12 cellular contexts compared by ENCODE assay signal in genomic region chr2:67400560-67401464, GRCh38. TPM values are rescaled to one million over a fixed set of nuclear protein-coding genes. Genes with fewer than 3 reads are reported as not detected.
DNase-seq lines count a peak whose midpoint lies in the region; ATAC-seq and TF ChIP-seq lines count a peak whose summit lies in the region.
"Had no signal": no experiment of that assay in that cellular context is flagged by ENCODE, and none has a peak within 500 bp of the region (broad histone marks: within the 10 kb centered on the region; RNA-seq: fewer than 3 reads in every experiment).

No MANE protein-coding gene starts in this region.

- no peak for ATAC-seq in GM19328 (IDR thresholded peaks at IDR 0.05; ENCODE audit: unreplicated experiment)
- no peak for ATAC-seq in WTC11
- ATAC-seq: heart left ventricle, left ventricle myocardium superior had no signal

- no peaks in the 10 kb centered on the region for H3K9me3 ChIP-seq in SK-N-SH
- H3K9me3 ChIP-seq: heart left ventricle had no signal

- peaks cover 16% of the 10 kb centered on the region for H3K4me1 Mint-ChIP-seq in activated CD4-positive, alpha-beta memory T cell treated with anti-CD3 and anti-CD28 coated beads for 36 hours (ENCODE audit: low read depth)
- H3K4me1 Mint-ChIP-seq in activated T-helper 2 cell treated with anti-CD3 and anti-CD28 coated beads, Interferon-gamma antibody, Interleukin-2, Interleukin-4, amounts not matched to agents 10 μg/mL and 5 μg/mL and 100 μg/mL, durations not matched to agents 14 hours and 24 hours and 36 hours (ENCODE audit: low read depth): peaks cover 18% of the 10 kb centered on the region
- H3K4me1 Mint-ChIP-seq in WTC11: peaks cover 18% of the 10 kb centered on the region

- POLR2A ChIA-PET in SK-N-SH (lab: Yijun Ruan, JAX): no interaction called here
- POLR2A ChIA-PET in activated CD4-positive, alpha-beta memory T cell treated with anti-CD3 and anti-CD28 coated beads for 36 hours (lab: Charles Lee): no interaction called here
- POLR2A ChIA-PET in WTC11 (lab: Charles Lee): no interaction called here

- no peaks in the 10 kb centered on the region for H3K9me2 ChIP-seq in SK-N-SH

- no peaks in the 10 kb centered on the region for H3K27me3 Mint-ChIP-seq in activated CD4-positive, alpha-beta memory T cell treated with anti-CD3 and anti-CD28 coated beads for 36 hours
- no peaks in the 10 kb centered on the region for H3K27me3 Mint-ChIP-seq in activated T-helper 2 cell treated with anti-CD3 and anti-CD28 coated beads, Interferon-gamma antibody, Interleukin-2, Interleukin-4, amounts not matched to agents 10 μg/mL and 5 μg/mL and 100 μg/mL, durations not matched to agents 14 hours and 24 hours and 36 hours (ENCODE audit: low read depth)
- no peaks in the 10 kb centered on the region for H3K27me3 Mint-ChIP-seq in WTC11 (ENCODE audit: low read depth)

- H3K27ac ChIP-seq in SK-N-SH (ENCODE audit: low read depth in 2 of 2, low read length in 1 of 2): peak overlapping the region; percentile 25 to 91; a peak in 3 of 4 replicates
- H3K27ac ChIP-seq: heart left ventricle, neural progenitor cell had no signal

- no peak overlapping the region for H3K27ac Mint-ChIP-seq in activated CD4-positive, alpha-beta memory T cell treated with anti-CD3 and anti-CD28 coated beads for 36 hours
- no peak overlapping the region for H3K27ac Mint-ChIP-seq in activated T-helper 2 cell treated with anti-CD3 and anti-CD28 coated beads, Interferon-gamma antibody, Interleukin-2, Interleukin-4, amounts not matched to agents 10 μg/mL and 5 μg/mL and 100 μg/mL, durations not matched to agents 14 hours and 24 hours and 36 hours
- no peak overlapping the region for H3K27ac Mint-ChIP-seq in WTC11
- H3K27ac Mint-ChIP-seq: neural progenitor cell had no signal

- H3K27me3 ChIP-seq in SK-N-SH (ENCODE audit: insufficient read depth): no peaks in the 10 kb centered on the region
- H3K27me3 ChIP-seq: heart left ventricle, neural progenitor cell had no signal

- 70% methylated on average over 4 of the region's 4 CpGs for WGBS in SK-N-SH (ENCODE audit: low lambda C conversion rate)

- H3K4me3 Mint-ChIP-seq in activated CD4-positive, alpha-beta memory T cell treated with anti-CD3 and anti-CD28 coated beads for 36 hours: no peak overlapping the region
- H3K4me3 Mint-ChIP-seq in activated T-helper 2 cell treated with anti-CD3 and anti-CD28 coated beads, Interferon-gamma antibody, Interleukin-2, Interleukin-4, amounts not matched to agents 10 μg/mL and 5 μg/mL and 100 μg/mL, durations not matched to agents 14 hours and 24 hours and 36 hours (ENCODE audit: low read depth): no peak overlapping the region
- H3K4me3 Mint-ChIP-seq in WTC11: no peak overlapping the region
- H3K4me3 Mint-ChIP-seq: neural progenitor cell had no signal

- peak overlapping the region; percentile 16; the same call in 1 of the 2 replicates for H3K9ac ChIP-seq in SK-N-SH
- H3K9ac ChIP-seq: neural progenitor cell had no signal

- H3K4me1 ChIP-seq in SK-N-SH (ENCODE audit: control insufficient read depth in 1 of 2, insufficient read depth in 2 of 2, low read depth in 1 of 2, low read length in 1 of 2): peaks cover 4 to 27% of the 10 kb centered on the region in 2 experiments; a peak in 2 of 4 replicates

- no peaks in the 10 kb centered on the region for H3K9me3 Mint-ChIP-seq in activated CD4-positive, alpha-beta memory T cell treated with anti-CD3 and anti-CD28 coated beads for 36 hours
- H3K9me3 Mint-ChIP-seq in activated T-helper 2 cell treated with anti-CD3 and anti-CD28 coated beads, Interferon-gamma antibody, Interleukin-2, Interleukin-4, amounts not matched to agents 10 μg/mL and 5 μg/mL and 100 μg/mL, durations not matched to agents 14 hours and 24 hours and 36 hours: no peaks in the 10 kb centered on the region
- no peaks in the 10 kb centered on the region for H3K9me3 Mint-ChIP-seq in WTC11
- H3K9me3 Mint-ChIP-seq: neural progenitor cell had no signal

- H3K36me3 ChIP-seq in SK-N-SH (replicated peaks in 1 of 2; ENCODE audit: control insufficient read depth in 1 of 2, insufficient read depth in 2 of 2, low read length in 1 of 2): peaks cover 53 to 60% of the 10 kb centered on the region in 2 experiments

- TF ChIP-seq CTCF in SK-N-SH (IDR thresholded peaks at IDR 0.05) (no peak), fibroblast of pulmonary artery (IDR thresholded peaks at IDR 0.05; ENCODE audit: low read length, missing control alignments) (no peak), WTC11 (IDR thresholded peaks at IDR 0.05) (no peak)

- intact Hi-C loops in activated CD4-positive, alpha-beta memory T cell treated with anti-CD3 and anti-CD28 coated beads for 36 hours (cut with micrococcal nuclease): no loop called here
- intact Hi-C loops in activated T-helper 2 cell treated with anti-CD3 and anti-CD28 coated beads, Interferon-gamma antibody, Interleukin-2, Interleukin-4, amounts not matched to agents 10 μg/mL and 5 μg/mL and 100 μg/mL, durations not matched to agents 14 hours and 24 hours and 36 hours (cut with micrococcal nuclease): no loop called here

- CTCF ChIA-PET in SK-N-SH (lab: Yijun Ruan, JAX): interaction anchor here (1.3 kb wide), 2 partner anchors 9 to 26 kb away, joined by 3 to 4 read pairs; no protein-coding TSS in a partner anchor
- CTCF ChIA-PET in activated CD4-positive, alpha-beta memory T cell treated with anti-CD3 and anti-CD28 coated beads for 36 hours (lab: Charles Lee): no interaction called here
- CTCF ChIA-PET in WTC11 (lab: Charles Lee): no interaction called here

- no peak for TF ChIP-seq RAD21 in SK-N-SH (IDR thresholded peaks at IDR 0.05; ENCODE audit: low read length)

- peaks cover 31% of the 10 kb centered on the region for H3K36me3 Mint-ChIP-seq in activated CD4-positive, alpha-beta memory T cell treated with anti-CD3 and anti-CD28 coated beads for 36 hours
- H3K36me3 Mint-ChIP-seq in activated T-helper 2 cell treated with anti-CD3 and anti-CD28 coated beads, Interferon-gamma antibody, Interleukin-2, Interleukin-4, amounts not matched to agents 10 μg/mL and 5 μg/mL and 100 μg/mL, durations not matched to agents 14 hours and 24 hours and 36 hours (ENCODE audit: low read depth): peaks cover 45% of the 10 kb centered on the region
- H3K36me3 Mint-ChIP-seq in WTC11: peaks cover 41% of the 10 kb centered on the region

- no peak overlapping the region for H2AFZ ChIP-seq in SK-N-SH (ENCODE audit: low read depth)
- H2AFZ ChIP-seq: neural progenitor cell had no signal

- H3K4me3 ChIP-seq in SK-N-SH (ENCODE audit: low read depth in 2 of 2, low read length in 1 of 2): peak overlapping the region in 1 of 2 experiments; percentile 33; a peak in 1 of 4 replicates
- H3K4me3 ChIP-seq in fibroblast of pulmonary artery (replicated peaks; ENCODE audit: low read depth, low read length): peak overlapping the region; percentile 23
- H3K4me3 ChIP-seq: heart left ventricle, neural progenitor cell had no signal

- DNase-seq in SHP77 treated with DMSO at 0.1 percent for 48 hours (lab: John Stamatoyannopoulos, UW) (peak; percentile 31), SHP77 (lab: John Stamatoyannopoulos, UW) (no peak), SK-N-SH (no peak), fibroblast of pulmonary artery (ENCODE audit: low read depth) (peak; percentile 54), WTC11 (ENCODE audit: low spot score) (no peak)
- DNase-seq in activated CD4-positive, alpha-beta memory T cell treated with anti-CD3 and anti-CD28 coated beads for 36 hours: no peak
- DNase-seq in activated T-helper 2 cell treated with anti-CD3 and anti-CD28 coated beads, Interferon-gamma antibody, Interleukin-2, Interleukin-4, amounts not matched to agents 10 μg/mL and 5 μg/mL and 100 μg/mL, durations not matched to agents 14 hours and 24 hours and 36 hours (ENCODE audit: low spot score): no peak
- DNase-seq: heart left ventricle, left ventricle myocardium superior, NCI-H446 had no signal

- no peaks in the 10 kb centered on the region for H4K20me1 ChIP-seq in SK-N-SH (ENCODE audit: insufficient read depth)

- 0 out of 4 replicates have a peak, but pooled peaks of 1 of the 2 experiments have one; percentile 29 for TF ChIP-seq EP300 in SK-N-SH (IDR thresholded peaks at IDR 0.05; ENCODE audit: borderline replicate concordance in 1 of 2, low read depth in 1 of 2, low read length in 1 of 2)

- peaks cover 63% of the 10 kb centered on the region for H3K79me2 ChIP-seq in SK-N-SH (ENCODE audit: insufficient read depth)

- H3K4me2 ChIP-seq in SK-N-SH: peak overlapping the region; percentile 51

- peaks cover 23% of the 10 kb centered on the region for H3F3A ChIP-seq in SK-N-SH (replicated peaks; ENCODE audit: insufficient read depth)

TF ChIP-seq in SK-N-SH, 30 proteins besides CTCF, POLR2A, EP300 and RAD21 (continues in another document):
- TF ChIP-seq PBX3 (IDR thresholded peaks at IDR 0.05) (peak; percentile 39; the same call in 1 of the 2 replicates), SIN3A (IDR thresholded peaks at IDR 0.05; ENCODE audit: borderline replicate concordance, low read depth, low read length) (no peak)

TF ChIP-seq in WTC11, 78 proteins besides CTCF, POLR2A, EP300 and RAD21 (continues in another document):
- no peak for TF ChIP-seq GTF2I (CRISPR knock-in tag; conservative IDR thresholded peaks at IDR 0.05)
- TF ChIP-seq HMGXB4 (CRISPR knock-in tag; IDR thresholded peaks at IDR 0.05): no peak
- TF ChIP-seq ZNF423 (CRISPR knock-in tag; IDR thresholded peaks at IDR 0.05): no peak
- TF ChIP-seq CREB1 (CRISPR knock-in tag; IDR thresholded peaks at IDR 0.05): no peak
- TF ChIP-seq ETV6 (CRISPR knock-in tag; IDR thresholded peaks at IDR 0.05): no peak

RNA-seq across cellular contexts. Expression of gene ETAA1, which starts 3.7 kb away (rescaled TPM):
- polyA plus RNA-seq in SK-N-SH (2012; rRNA removed): 6.8 and 8.2 TPM in 2 replicates
- polyA plus RNA-seq in SK-N-SH (2012; cell fraction: cytosol; rRNA removed): 8.7 and 11.7 TPM in 2 replicates
- polyA plus RNA-seq in SK-N-SH (2012; cell fraction: nucleus; rRNA removed): 6.9 and 11.9 TPM in 2 replicates
- 10 to 100 TPM; 10.8 to 11.7 TPM for total RNA-seq in activated CD4-positive, alpha-beta memory T cell treated with anti-CD3 and anti-CD28 coated beads for 36 hours
- 11.1 and 12.0 TPM in 2 replicates for total RNA-seq in activated T-helper 2 cell treated with anti-CD3 and anti-CD28 coated beads, Interferon-gamma antibody, Interleukin-2, Interleukin-4, amounts not matched to agents 10 μg/mL and 5 μg/mL and 100 μg/mL, durations not matched to agents 14 hours and 24 hours and 36 hours
- total RNA-seq in WTC11 (2021): 23.8 to 27.3 TPM (median 24.6 TPM) in 3 replicates

Comparison
In these comparisons a context has a peak if more than half of its experiments do, and no peak if none do; other contexts are left out.
1. DNase-seq: peak in SHP77 treated with DMSO at 0.1 percent for 48 hours (single experiment) and fibroblast of pulmonary artery (single experiment); none in SHP77 (0 of 2), SK-N-SH (single experiment), activated CD4-positive, alpha-beta memory T cell treated with anti-CD3 and anti-CD28 coated beads for 36 hours (single experiment), activated T-helper 2 cell treated with anti-CD3 and anti-CD28 coated beads, Interferon-gamma antibody, Interleukin-2, Interleukin-4, amounts not matched to agents 10 μg/mL and 5 μg/mL and 100 μg/mL, durations not matched to agents 14 hours and 24 hours and 36 hours (single experiment) and WTC11 (single experiment).